16 cellular contexts compared by ENCODE assay signal in the genomic region with DNA sequence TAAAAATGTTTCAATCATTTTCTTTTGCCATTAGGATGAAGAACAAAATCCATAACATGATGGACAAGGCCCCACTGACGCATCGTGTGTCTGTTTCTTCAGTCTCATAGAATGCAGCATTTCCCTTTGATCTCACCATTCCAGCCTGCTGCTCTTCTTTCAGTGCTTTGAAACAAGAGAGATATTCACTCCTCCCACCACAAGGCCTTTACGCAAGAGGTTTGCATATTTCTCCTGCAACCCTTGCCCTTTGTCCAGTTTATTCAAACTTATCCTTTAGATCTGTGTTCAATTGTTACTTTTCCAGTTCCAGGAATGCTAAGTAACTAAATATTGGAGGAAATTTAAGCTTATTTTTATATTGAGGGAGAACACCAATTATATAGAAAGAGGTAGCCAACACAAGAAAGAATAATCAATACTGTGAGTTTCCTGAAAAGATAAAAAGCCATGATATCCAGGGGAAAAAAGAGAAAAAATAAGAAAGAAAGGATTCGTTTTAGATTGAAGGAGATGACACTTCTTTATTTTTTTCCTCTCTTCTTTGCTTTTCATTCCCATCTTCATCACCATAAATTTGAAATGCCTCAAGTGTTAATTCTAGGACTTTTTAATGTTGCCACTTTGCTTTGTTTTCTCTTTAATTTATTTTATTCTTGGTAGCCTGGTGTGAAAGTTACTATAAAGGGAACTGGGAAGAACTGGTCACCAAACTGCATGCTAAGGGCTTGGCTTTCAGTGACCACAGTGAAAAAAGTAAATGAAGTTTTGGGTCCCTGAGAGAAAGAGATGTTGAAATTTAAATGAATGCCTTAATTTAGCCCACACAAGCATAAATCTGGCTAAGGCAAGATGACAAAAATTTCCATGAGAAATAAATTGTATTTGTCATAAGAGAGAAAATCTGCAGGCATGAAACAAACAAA.
DNase-seq lines count a peak whose midpoint lies in the region; ATAC-seq and TF ChIP-seq lines count a peak whose summit lies in the region.
"Had no signal": no experiment of that assay in that cellular context is flagged by ENCODE, and none has a peak within 500 bp of the region (broad histone marks: within the 10 kb centered on the region; RNA-seq: fewer than 3 reads in every experiment).

No MANE protein-coding gene starts in this region.

- H3K9me3 ChIP-seq in hepatocyte (ENCODE audit: low read depth) (no peaks in the 10 kb centered on the region), smooth muscle cell (replicated peaks; ENCODE audit: low read depth) (no peaks in the 10 kb centered on the region)

- H3K56ac ChIP-seq in mesendoderm (ENCODE audit: low read length) = no peak overlapping the region

- H3K9ac ChIP-seq in mesendoderm (ENCODE audit: low read length) (no peak overlapping the region), smooth muscle cell (ENCODE audit: low read depth) (no peak overlapping the region)

- WGBS in hepatocyte (ENCODE audit: low lambda C conversion rate, missing lambda C conversion rate) = 27% methylated on average over 4 of the region's 4 CpGs
- WGBS in mesendoderm (ENCODE audit: extremely low coverage, insufficient coverage, low lambda C conversion rate) = no CpG with 5 or more reads among the region's 4 CpGs
- 40% methylated on average over 4 of the region's 4 CpGs for WGBS in smooth muscle cell (ENCODE audit: low lambda C conversion rate)

- in situ Hi-C loops in ACHN (cut with HindIII; ENCODE audit: low pct_ligation_motif_present, low pct_unique_long_range_greater_than_20kb, low sequenced_read_pairs) = no loop called here

- H3F3A ChIP-seq in smooth muscle cell (ENCODE audit: low read depth) = no peaks in the 10 kb centered on the region

- peak; percentile 84 for DNase-seq in SW480 (ENCODE audit: low spot score)
- DNase-seq in hepatocyte (ENCODE audit: low spot score) = peak; percentile 58
- peak; percentile 26 for DNase-seq in mesendoderm
- no peak for DNase-seq in smooth muscle cell (lab: John Stamatoyannopoulos, UW; ENCODE audit: unreplicated experiment)
- DNase-seq in ACHN = no peak
- no peak for DNase-seq in mesenteric fat pad (ENCODE audit: low spot score)
- no peak for DNase-seq in DMS153 treated with DMSO at 0.1 percent for 48 hours (lab: John Stamatoyannopoulos, UW; ENCODE audit: unreplicated experiment)
- DNase-seq: activated CD4-positive, alpha-beta T cell treated with anti-CD3 and anti-CD28 coated beads, Interleukin-2, amount 10 ng/mL, durations not matched to agents 24 days and 14 days; activated naive CD8-positive, alpha-beta T cell treated with anti-CD3 and anti-CD28 coated beads, Interleukin-2, amount 10 ng/mL, durations not matched to agents 7 days and 5 days; effector memory CD8-positive, alpha-beta T cell; head of caudate nucleus; NCI-H1694; OCI-M1; stimulated activated CD4-positive, alpha-beta T cell treated with anti-CD3 and anti-CD28 coated beads, Interleukin-12 subunit alpha, Interleukin-12 subunit beta, amount 100 ng/mL, for 4 hours had no signal

- H3K79me2 ChIP-seq in hepatocyte (no peaks in the 10 kb centered on the region), mesendoderm (ENCODE audit: control insufficient read depth, insufficient read depth, low read length) (no peaks in the 10 kb centered on the region), smooth muscle cell (ENCODE audit: low read depth) (no peaks in the 10 kb centered on the region)

- H3K4ac ChIP-seq in mesendoderm (ENCODE audit: low read depth, low read length) = no peak overlapping the region

- no peak overlapping the region for H4K8ac ChIP-seq in mesendoderm (ENCODE audit: low read depth, low read length)

- H3K4me3 ChIP-seq in hepatocyte (no peak overlapping the region), mesendoderm (ENCODE audit: low read length) (no peak overlapping the region), smooth muscle cell (no peak overlapping the region)

- H3K4me1 ChIP-seq in hepatocyte (ENCODE audit: insufficient read depth) (peaks cover 9% of the 10 kb centered on the region), mesendoderm (ENCODE audit: control insufficient read depth, low read depth, low read length) (no peaks in the 10 kb centered on the region), smooth muscle cell (ENCODE audit: low read depth) (no peaks in the 10 kb centered on the region)

- TF ChIP-seq CTCF in hepatocyte (IDR thresholded peaks at IDR 0.05; ENCODE audit: poor library complexity) (no peak), smooth muscle cell (IDR thresholded peaks at IDR 0.05; ENCODE audit: borderline replicate concordance, insufficient read depth, poor library complexity, severe bottlenecking) (no peak)

- ATAC-seq in GM21786 (IDR thresholded peaks at IDR 0.05; ENCODE audit: unreplicated experiment) = no peak
- ATAC-seq: effector memory CD8-positive, alpha-beta T cell; Right ventricle myocardium inferior had no signal

- H2BK5ac ChIP-seq in mesendoderm (ENCODE audit: low read length) = no peak overlapping the region

- no peaks in the 10 kb centered on the region for H3K36me3 ChIP-seq in hepatocyte (replicated peaks; ENCODE audit: insufficient read depth, low read depth)
- no peaks in the 10 kb centered on the region for H3K36me3 ChIP-seq in mesendoderm (ENCODE audit: control insufficient read depth, insufficient read depth, low read length)
- no peaks in the 10 kb centered on the region for H3K36me3 ChIP-seq in smooth muscle cell (ENCODE audit: low read depth)

- H2BK120ac ChIP-seq in mesendoderm (ENCODE audit: low read depth, low read length) = no peak overlapping the region

- H3K4me2 ChIP-seq in hepatocyte = no peak overlapping the region
- H3K4me2 ChIP-seq in mesendoderm (ENCODE audit: low read length) = no peak overlapping the region
- H3K4me2 ChIP-seq in smooth muscle cell = no peak overlapping the region

- H3K9me2 ChIP-seq in hepatocyte (replicated peaks; ENCODE audit: insufficient read depth) = no peaks in the 10 kb centered on the region

- no peak overlapping the region for H2AK5ac ChIP-seq in mesendoderm (ENCODE audit: low read length)

- H3K79me1 ChIP-seq in mesendoderm (ENCODE audit: low read length) = no peaks in the 10 kb centered on the region

- no peak overlapping the region for H2BK15ac ChIP-seq in mesendoderm (replicated peaks; ENCODE audit: low read depth)

- H4K5ac ChIP-seq in mesendoderm (ENCODE audit: low read length) = no peak overlapping the region

- no peak overlapping the region for H3K27ac ChIP-seq in hepatocyte
- H3K27ac ChIP-seq in mesendoderm (ENCODE audit: low read depth, low read length) = no peak overlapping the region
- peak overlapping the region; percentile 36 for H3K27ac ChIP-seq in smooth muscle cell (ENCODE audit: low read depth)

- no peaks in the 10 kb centered on the region for H4K20me1 ChIP-seq in hepatocyte (ENCODE audit: insufficient read depth, poor library complexity, severe bottlenecking)
- H4K20me1 ChIP-seq in smooth muscle cell (ENCODE audit: low read depth) = no peaks in the 10 kb centered on the region

- H3K27me3 ChIP-seq in hepatocyte (no peaks in the 10 kb centered on the region), mesendoderm (ENCODE audit: insufficient read depth, low read length, poor library complexity) (no peaks in the 10 kb centered on the region), smooth muscle cell (ENCODE audit: low read depth) (no peaks in the 10 kb centered on the region)

- no peak overlapping the region for H3K23ac ChIP-seq in mesendoderm (ENCODE audit: low read length)

- H3K18ac ChIP-seq in mesendoderm (ENCODE audit: low read length) = no peak overlapping the region

- no peak overlapping the region for H2AFZ ChIP-seq in hepatocyte
- no peak overlapping the region for H2AFZ ChIP-seq in smooth muscle cell (ENCODE audit: low read depth)

Comparison
In these comparisons a context has a peak if more than half of its experiments do, and no peak if none do; other contexts are left out.
1. DNase-seq: peak in SW480 (single experiment), hepatocyte (single experiment) and mesendoderm (single experiment); none in smooth muscle cell (single experiment), ACHN (single experiment), mesenteric fat pad (single experiment) and DMS153 treated with DMSO at 0.1 percent for 48 hours (single experiment).